In the genomic region with DNA sequence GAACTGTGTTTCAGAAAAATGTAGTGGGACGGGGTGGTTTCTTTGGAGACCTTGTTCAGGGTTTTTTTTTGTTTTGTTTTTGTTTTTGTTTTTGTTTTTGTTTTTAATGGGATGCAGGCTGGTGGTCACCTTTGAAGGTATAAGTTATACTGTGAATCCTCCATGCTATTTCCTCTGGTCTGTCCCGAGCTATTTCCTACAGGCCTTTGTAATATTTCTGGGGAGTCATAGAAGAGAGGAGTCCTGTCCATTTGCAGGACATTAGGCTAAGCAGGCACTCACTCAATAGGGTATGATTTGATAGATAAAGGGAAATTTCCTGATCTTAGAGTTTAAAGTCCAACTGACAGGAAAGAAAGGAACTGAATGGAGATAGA, we compare ENCODE assay signal across 23 cellular contexts.
DNase-seq lines count a peak whose midpoint lies in the region; ATAC-seq, FAIRE-seq and TF ChIP-seq lines count a peak whose summit lies in the region.
"Had no signal": no experiment of that assay in that cellular context is flagged by ENCODE, and none has a peak within 500 bp of the region (broad histone marks: within the 10 kb centered on the region; RNA-seq: fewer than 3 reads in every experiment).

No MANE protein-coding gene starts in this region.

- no peak for TF ChIP-seq RAD21 in A549 (conservative IDR thresholded peaks at IDR 0.05 in 1 of 2, IDR thresholded peaks at IDR 0.05 in 1 of 2)

- H3F3A ChIP-seq in PC-9 (ENCODE audit: insufficient read depth, low read depth): peaks cover 3% of the 10 kb centered on the region; the same call in 1 of the 2 replicates

- no peaks in the 10 kb centered on the region for H3K9me3 Mint-ChIP-seq in HFFc6
- H3K9me3 Mint-ChIP-seq: activated B cell treated with CpG ODN at 0.5 μM for 24 hours, IgD-negative memory B cell, type B pancreatic cell had no signal

- TF ChIP-seq POLR2A in A549 (IDR thresholded peaks at IDR 0.05; ENCODE audit: low read length) (no peak), adrenal gland (IDR thresholded peaks at IDR 0.05) (no peak)

- H2AFZ ChIP-seq in keratinocyte (ENCODE audit: control insufficient read depth, low read length) (no peak overlapping the region), PC-9 (no peak overlapping the region)

- H3K27me3 Mint-ChIP-seq in HFFc6 (ENCODE audit: insufficient read depth): no peaks in the 10 kb centered on the region; the same call in 1 of the 2 replicates
- H3K27me3 Mint-ChIP-seq: activated B cell treated with CpG ODN at 0.5 μM for 24 hours; CD4-positive, alpha-beta memory T cell; IgD-negative memory B cell; progenitor cell of endocrine pancreas had no signal

- FAIRE-seq in A549 (lab: Jason Lieb, UNC) (no peak), keratinocyte (lab: Jason Lieb, UNC) (no peak), HTR-8/SVneo (lab: Jason Lieb, UNC) (no peak)

- no peaks in the 10 kb centered on the region for H3K27me3 ChIP-seq in adrenal gland
- no peaks in the 10 kb centered on the region for H3K27me3 ChIP-seq in keratinocyte (ENCODE audit: control insufficient read depth, extremely low read depth, insufficient read depth, low read length)
- no peaks in the 10 kb centered on the region for H3K27me3 ChIP-seq in PC-9 (ENCODE audit: insufficient read depth, low read depth)
- H3K27me3 ChIP-seq: stomach had no signal

- no peaks in the 10 kb centered on the region for H3K9me1 ChIP-seq in keratinocyte (ENCODE audit: control insufficient read depth, extremely low read depth, insufficient read depth, low read length)

- no peak for DNase-seq in A549 (ENCODE audit: low read depth in 1 of 2, low spot score in 1 of 2)
- no peak for DNase-seq in HFFc6
- no peak for DNase-seq in adrenal gland
- no peak for DNase-seq in keratinocyte (ENCODE audit: low read depth, low spot score)
- DNase-seq in GM19240 (ENCODE audit: insufficient read length, low spot score): no peak
- no peak for DNase-seq in HTR-8/SVneo (ENCODE audit: insufficient read length, low spot score)
- DNase-seq in middle frontal gyrus (ENCODE audit: extremely low spot score, low spot score): no peak
- no peak for DNase-seq in PC-9
- DNase-seq: activated B cell treated with CpG ODN at 0.5 μM for 24 hours; CD4-positive, alpha-beta memory T cell; central memory CD4-positive, alpha-beta T cell; DMS153; GDM1; NCI-H1694 treated with DMSO at 0.1 percent for 48 hours; NCI-H345 had no signal

- peak overlapping the region; percentile 74; the same call in 1 of the 2 replicates for H3K4me3 Mint-ChIP-seq in HFFc6
- H3K4me3 Mint-ChIP-seq: activated B cell treated with CpG ODN at 0.5 μM for 24 hours; CD4-positive, alpha-beta memory T cell; IgD-negative memory B cell; memory B cell; type B pancreatic cell had no signal

- CTCF ChIA-PET in A549 (lab: Yijun Ruan, JAX): interaction anchor here (0.8 to 2.6 kb wide), 9 partner anchors 9 to 139 kb away, joined by 3 to 11 read pairs (median 6); no protein-coding TSS in a partner anchor
- CTCF ChIA-PET in PC-9 (lab: Charles Lee): no interaction called here

- H3K9me2 ChIP-seq in PC-9 (ENCODE audit: insufficient read depth): no peaks in the 10 kb centered on the region

- peak overlapping the region; percentile 61 for H3K4me2 ChIP-seq in A549
- peak overlapping the region; percentile 42 for H3K4me2 ChIP-seq in keratinocyte (ENCODE audit: control insufficient read depth, extremely low read depth, insufficient read depth, low read depth, low read length)
- no peak overlapping the region for H3K4me2 ChIP-seq in PC-9

- H4K20me1 ChIP-seq in keratinocyte (ENCODE audit: control insufficient read depth, extremely low read depth, insufficient read depth, low read length): no peaks in the 10 kb centered on the region
- no peaks in the 10 kb centered on the region for H4K20me1 ChIP-seq in PC-9 (ENCODE audit: insufficient read depth)

- TF ChIP-seq EP300 in A549 (IDR thresholded peaks at IDR 0.05): no peak

- H3K4me3 ChIP-seq in A549 (no peak overlapping the region), adrenal gland (no peak overlapping the region), keratinocyte (ENCODE audit: control insufficient read depth in 2 of 3, extremely low read depth in 1 of 3, insufficient read depth in 2 of 3, low read depth in 1 of 3, low read length in 3 of 3) (no peak overlapping the region), PC-9 (no peak overlapping the region)
- H3K4me3 ChIP-seq: gastroesophageal sphincter, skin epidermis, stomach had no signal

- no peak for TF ChIP-seq CTCF in A549 (IDR thresholded peaks at IDR 0.05)
- TF ChIP-seq CTCF in HFFc6 (IDR thresholded peaks at IDR 0.05): no peak
- no peak for TF ChIP-seq CTCF in adrenal gland (IDR thresholded peaks at IDR 0.05)
- TF ChIP-seq CTCF in keratinocyte (optimal IDR thresholded peaks at IDR 0.05 in 1 of 3, IDR thresholded peaks at IDR 0.05 in 1 of 3, conservative IDR thresholded peaks at IDR 0.05 in 1 of 3; ENCODE audit: extremely low read depth in 1 of 3, insufficient read depth in 2 of 3, low read length in 3 of 3): no peak
- TF ChIP-seq CTCF in PC-9 (conservative IDR thresholded peaks at IDR 0.05): no peak

- BruUV-seq in PC-9 (replicated peaks; lab: Mats Ljungman, UMichigan): no TSS peak

- peaks cover 33% of the 10 kb centered on the region for H3K4me1 ChIP-seq in A549
- peaks cover 5 to 23% of the 10 kb centered on the region in 2 donors for H3K4me1 ChIP-seq in adrenal gland (replicated peaks in 1 of 2)
- peaks cover 14% of the 10 kb centered on the region for H3K4me1 ChIP-seq in keratinocyte (ENCODE audit: control insufficient read depth, extremely low read depth, insufficient read depth, low read length)
- H3K4me1 ChIP-seq in PC-9 (replicated peaks; ENCODE audit: insufficient read depth): peaks cover 9% of the 10 kb centered on the region

- peaks cover 26% of the 10 kb centered on the region for H3K36me3 Mint-ChIP-seq in HFFc6 (ENCODE audit: low read depth)
- H3K36me3 Mint-ChIP-seq: IgD-negative memory B cell, memory B cell had no signal

- ATAC-seq in A549: peak; percentile 54 to 65; a peak in 5 of 6 replicates

- peak overlapping the region; percentile 67 for H3K27ac Mint-ChIP-seq in HFFc6
- H3K27ac Mint-ChIP-seq: activated B cell treated with CpG ODN at 0.5 μM for 24 hours, IgD-negative memory B cell, memory B cell, progenitor cell of endocrine pancreas, type B pancreatic cell had no signal

- POLR2A ChIA-PET in A549 (lab: Yijun Ruan, JAX) (interaction anchor here (0.8 to 1.0 kb wide), 3 partner anchors 9 to 56 kb away, joined by 4 to 7 read pairs (median 6); no protein-coding TSS in a partner anchor), PC-9 (lab: Charles Lee; ENCODE audit: unreplicated experiment) (interaction anchor here (0.7 kb wide), 1 partner anchor 638 kb away, joined by 8 read pairs; no protein-coding TSS in a partner anchor)

- WGBS in A549 (ENCODE audit: missing lambda C conversion rate): 39% methylated on average over 2 of the region's 2 CpGs
- WGBS in adrenal gland, 4 donors: 61 to 78% (median 67%) methylated on average over 2 of the region's 2 CpGs

- H3K79me2 ChIP-seq in keratinocyte (ENCODE audit: control insufficient read depth, insufficient read depth, low read length) (no peaks in the 10 kb centered on the region), PC-9 (ENCODE audit: low read depth) (no peaks in the 10 kb centered on the region)

- no peak overlapping the region for H3K9ac ChIP-seq in keratinocyte (ENCODE audit: control insufficient read depth, extremely low read depth, insufficient read depth, low read length)

- no peaks in the 10 kb centered on the region for H3K9me3 ChIP-seq in A549
- no peaks in the 10 kb centered on the region for H3K9me3 ChIP-seq in adrenal gland (replicated peaks in 1 of 3)
- H3K9me3 ChIP-seq in keratinocyte (ENCODE audit: control insufficient read depth, low read depth, low read length): no peaks in the 10 kb centered on the region
- H3K9me3 ChIP-seq in PC-9 (ENCODE audit: insufficient read depth, low read depth): no peaks in the 10 kb centered on the region
- H3K9me3 ChIP-seq: gastroesophageal sphincter, stomach had no signal

- H3K27ac ChIP-seq in A549 (peak overlapping the region; percentile 72 to 91), adrenal gland (peak overlapping the region in 3 of 5 donors; percentile 10 to 19 (median 13)), keratinocyte (ENCODE audit: control insufficient read depth, insufficient read depth, low read length) (peak overlapping the region; percentile 30), PC-9 (no peak overlapping the region)
- H3K27ac ChIP-seq: gastroesophageal sphincter, HL-60, stomach had no signal

- peaks cover 35% of the 10 kb centered on the region for H3K4me1 Mint-ChIP-seq in HFFc6 (ENCODE audit: low read depth)
- H3K4me1 Mint-ChIP-seq: activated B cell treated with CpG ODN at 0.5 μM for 24 hours, IgD-negative memory B cell, memory B cell had no signal

- intact Hi-C loops in adrenal gland (cut with DNase I): no loop called here
- intact Hi-C loops in PC-9 (cut with micrococcal nuclease; ENCODE audit: unreplicated experiment): no loop called here

- H3K36me3 ChIP-seq in adrenal gland (replicated peaks in 1 of 2): no peaks in the 10 kb centered on the region
- peaks cover 3 to 10% of the 10 kb centered on the region in 2 experiments for H3K36me3 ChIP-seq in keratinocyte (ENCODE audit: control insufficient read depth in 2 of 2, extremely low read depth in 1 of 2, insufficient read depth in 2 of 2, low read length in 2 of 2)
- no peaks in the 10 kb centered on the region for H3K36me3 ChIP-seq in PC-9 (ENCODE audit: low read depth)
- H3K36me3 ChIP-seq: gastroesophageal sphincter had no signal

- dilution Hi-C loops in keratinocyte (cut with MboI; ENCODE audit: extremely low pct_ligation_motif_present, low sequenced_read_pairs): no loop called here

TF ChIP-seq in A549, 52 proteins besides CTCF, POLR2A, EP300 and RAD21 (continues in another document):
- TF ChIP-seq, protein P1, sequence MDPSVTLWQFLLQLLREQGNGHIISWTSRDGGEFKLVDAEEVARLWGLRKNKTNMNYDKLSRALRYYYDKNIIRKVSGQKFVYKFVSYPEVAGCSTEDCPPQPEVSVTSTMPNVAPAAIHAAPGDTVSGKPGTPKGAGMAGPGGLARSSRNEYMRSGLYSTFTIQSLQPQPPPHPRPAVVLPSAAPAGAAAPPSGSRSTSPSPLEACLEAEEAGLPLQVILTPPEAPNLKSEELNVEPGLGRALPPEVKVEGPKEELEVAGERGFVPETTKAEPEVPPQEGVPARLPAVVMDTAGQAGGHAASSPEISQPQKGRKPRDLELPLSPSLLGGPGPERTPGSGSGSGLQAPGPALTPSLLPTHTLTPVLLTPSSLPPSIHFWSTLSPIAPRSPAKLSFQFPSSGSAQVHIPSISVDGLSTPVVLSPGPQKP (IDR thresholded peaks at IDR 0.05; ENCODE audit: low read depth, low read length): no peak
- TF ChIP-seq TFCP2L1 (CRISPR knock-in tag; IDR thresholded peaks at IDR 0.05): no peak
- TF ChIP-seq RCOR1 (IDR thresholded peaks at IDR 0.05; ENCODE audit: low read depth, low read length): no peak
- TF ChIP-seq, protein P2, sequence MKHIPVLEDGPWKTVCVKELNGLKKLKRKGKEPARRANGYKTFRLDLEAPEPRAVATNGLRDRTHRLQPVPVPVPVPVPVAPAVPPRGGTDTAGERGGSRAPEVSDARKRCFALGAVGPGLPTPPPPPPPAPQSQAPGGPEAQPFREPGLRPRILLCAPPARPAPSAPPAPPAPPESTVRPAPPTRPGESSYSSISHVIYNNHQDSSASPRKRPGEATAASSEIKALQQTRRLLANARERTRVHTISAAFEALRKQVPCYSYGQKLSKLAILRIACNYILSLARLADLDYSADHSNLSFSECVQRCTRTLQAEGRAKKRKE (CRISPR knock-in tag; IDR thresholded peaks at IDR 0.05; ENCODE audit: low read depth): no peak
